In the genomic region with DNA sequence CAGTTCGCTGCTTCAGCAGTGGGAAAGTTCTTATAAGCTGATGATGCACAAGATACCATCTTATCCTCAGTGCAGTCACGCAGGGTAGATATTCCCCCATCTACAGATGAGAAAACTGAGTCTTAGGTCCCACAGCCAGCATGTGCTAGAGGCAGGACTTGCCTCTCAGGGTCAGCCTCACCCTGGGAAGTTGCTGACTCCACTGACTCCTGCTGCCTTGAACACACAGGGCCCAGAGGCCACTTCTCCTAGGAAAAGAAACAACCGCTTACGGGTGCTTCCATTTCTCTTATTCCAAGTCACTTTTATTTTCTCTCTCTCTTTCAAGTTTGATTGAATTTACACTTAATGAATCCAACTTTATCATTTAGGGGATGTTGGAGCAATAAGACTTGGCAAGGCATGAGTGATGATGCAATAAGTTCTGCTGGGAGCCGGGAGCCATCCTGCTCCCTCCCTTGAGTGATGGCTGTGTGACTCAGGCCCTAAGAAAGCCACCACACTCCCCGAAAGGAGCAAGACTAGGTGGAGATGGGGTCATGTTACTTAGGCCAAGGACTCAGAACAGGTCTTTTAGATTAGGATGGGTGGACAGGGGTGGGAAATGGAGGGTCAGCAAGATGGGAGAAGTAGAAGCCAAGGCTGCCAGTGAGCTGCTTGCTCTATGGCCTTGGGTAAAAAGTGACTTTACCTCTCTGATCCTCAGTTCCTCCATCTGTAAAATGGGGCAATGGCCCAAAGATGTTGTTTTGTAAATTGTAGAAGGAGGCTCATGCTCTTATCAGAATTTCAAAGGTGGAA, we compare ENCODE assay signal across 12 cellular contexts.
A peak's percentile ranks its signal among the peaks of the same experiment; 100 is the strongest.
DNase-seq lines count a peak whose midpoint lies in the region; ATAC-seq and TF ChIP-seq lines count a peak whose summit lies in the region.
"Had no signal": no experiment of that assay in that cellular context is flagged by ENCODE, and none has a peak within 500 bp of the region (broad histone marks: within the 10 kb centered on the region; RNA-seq: fewer than 3 reads in every experiment).

No MANE protein-coding gene starts in this region.

- POLR2A ChIA-PET in AG04450 (lab: Yijun Ruan, JAX): no interaction called here

- H3K9me3 ChIP-seq in AG04450 (ENCODE audit: control insufficient read depth, insufficient read depth, low read length): no peaks in the 10 kb centered on the region
- H3K9me3 ChIP-seq in liver (ENCODE audit: control insufficient read depth in 4 of 4, low read length in 3 of 4): no peaks in the 10 kb centered on the region
- H3K9me3 ChIP-seq in gastrocnemius medialis: no peaks in the 10 kb centered on the region
- H3K9me3 ChIP-seq: esophagus squamous epithelium, SJSA1 had no signal

- CTCF ChIA-PET in AG04450 (lab: Charles Lee): interaction anchor here (0.5 to 2.5 kb wide), 27 partner anchors 8 to 275 kb away, joined by 3 to 12 read pairs (median 4); a partner anchor contains a TSS

- H3K27ac ChIP-seq in AG04450 (ENCODE audit: low read depth, low read length) (no peak overlapping the region), liver (ENCODE audit: low read depth in 1 of 2, low read length in 2 of 2) (no peak overlapping the region), gastrocnemius medialis (no peak overlapping the region)
- H3K27ac ChIP-seq: esophagus squamous epithelium, SJSA1 had no signal

- no peak for TF ChIP-seq POLR2A in gastrocnemius medialis (IDR thresholded peaks at IDR 0.05)

- intact Hi-C loops in head of caudate nucleus (cut with DNase I) (loop anchor here (5.0 kb wide), 2 partner anchors 69 to 224 kb away; a partner anchor contains a TSS), gastrocnemius medialis (cut with DNase I; ENCODE audit: low total_unique reads) (loop anchor here (5.0 kb wide), 2 partner anchors 69 to 224 kb away; a partner anchor contains a TSS)

- H3K36me3 ChIP-seq in liver (ENCODE audit: control insufficient read depth in 4 of 4, insufficient read depth in 3 of 4, low read depth in 1 of 4, low read length in 3 of 4) (no peaks in the 10 kb centered on the region), H7 (replicated peaks; ENCODE audit: control insufficient read depth, insufficient read depth, low read length) (no peaks in the 10 kb centered on the region), gastrocnemius medialis (no peaks in the 10 kb centered on the region)
- H3K36me3 ChIP-seq: esophagus squamous epithelium, SJSA1 had no signal

- no peak for ATAC-seq in gastrocnemius medialis

- in situ Hi-C loops in gastrocnemius medialis (cut with MboI; ENCODE audit: low sequenced_read_pairs in 4 of 4): loop anchor here (10.0 to 25.0 kb wide), 4 partner anchors 156 to 479 kb away; no protein-coding TSS in a partner anchor

- H3K9ac ChIP-seq in liver (ENCODE audit: low read depth in 1 of 2, low read length in 2 of 2): no peak overlapping the region

- H3K4me3 ChIP-seq in AG04450 (ENCODE audit: low read depth, low read length): no peak overlapping the region
- H3K4me3 ChIP-seq in liver (ENCODE audit: low read depth in 1 of 3, low read length in 3 of 3): no peak overlapping the region
- no peak overlapping the region for H3K4me3 ChIP-seq in H7 (ENCODE audit: insufficient read depth, low read depth, low read length)
- H3K4me3 ChIP-seq in gastrocnemius medialis: no peak overlapping the region
- H3K4me3 ChIP-seq: SJSA1 had no signal

- H3K4me1 ChIP-seq in liver (ENCODE audit: control insufficient read depth in 4 of 4, insufficient read depth in 4 of 4, low read length in 3 of 4) (peaks cover 0 to 7% (median 3%) of the 10 kb centered on the region in 4 donors), gastrocnemius medialis (peaks cover 0 to 4% of the 10 kb centered on the region in 2 donors)

- WGBS in liver: 65% methylated on average over 6 of the region's 6 CpGs

- peak in 1 of 2 donors; percentile 6 for TF ChIP-seq RAD21 in liver (IDR thresholded peaks at IDR 0.05)

- TF ChIP-seq CTCF in AG04450 (IDR thresholded peaks at IDR 0.05; ENCODE audit: low read depth, low read length): no peak
- no peak for TF ChIP-seq CTCF in liver (IDR thresholded peaks at IDR 0.05; ENCODE audit: low read depth, low read length, missing input control)
- no peak for TF ChIP-seq CTCF in gastrocnemius medialis (IDR thresholded peaks at IDR 0.05 in 4 of 5, conservative IDR thresholded peaks at IDR 0.05 in 1 of 5)

- peak; percentile 26 for DNase-seq in AG04450 (ENCODE audit: low read depth, low spot score)
- DNase-seq in M059J (ENCODE audit: low read depth): peak; percentile 93
- DNase-seq in dedifferentiated amniotic fluid mesenchymal stem cell (ENCODE audit: extremely low spot score): peak; percentile 73
- no peak for DNase-seq in H7
- no peak for DNase-seq in head of caudate nucleus
- no peak for DNase-seq in gastrocnemius medialis
- DNase-seq in DMS79 (lab: John Stamatoyannopoulos, UW): no peak
- DNase-seq: activated T-cell treated with anti-CD3 and anti-CD28 coated beads, Interleukin-2, amount 50 U/mL, for 1 hour; CD4-positive, alpha-beta T cell; esophagus squamous epithelium had no signal

- H3K27me3 ChIP-seq in AG04450 (ENCODE audit: control insufficient read depth, insufficient read depth, low read length) (peaks cover 17% of the 10 kb centered on the region), liver (ENCODE audit: control insufficient read depth in 4 of 4, insufficient read depth in 4 of 4, low read length in 3 of 4) (no peaks in the 10 kb centered on the region), H7 (ENCODE audit: control insufficient read depth, insufficient read depth, low read length) (no peaks in the 10 kb centered on the region), gastrocnemius medialis (no peaks in the 10 kb centered on the region)

TF ChIP-seq in liver, 16 proteins besides CTCF, POLR2A, EP300 and RAD21:
- no peak for TF ChIP-seq YY1 (IDR thresholded peaks at IDR 0.05)
- TF ChIP-seq, protein P1, sequence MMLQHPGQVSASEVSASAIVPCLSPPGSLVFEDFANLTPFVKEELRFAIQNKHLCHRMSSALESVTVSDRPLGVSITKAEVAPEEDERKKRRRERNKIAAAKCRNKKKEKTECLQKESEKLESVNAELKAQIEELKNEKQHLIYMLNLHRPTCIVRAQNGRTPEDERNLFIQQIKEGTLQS (IDR thresholded peaks at IDR 0.05): peak; percentile 87

Comparison
In these comparisons a context has a peak if more than half of its experiments do, and no peak if none do; other contexts are left out.
1. DNase-seq: peak in AG04450 (single experiment), M059J (single experiment) and dedifferentiated amniotic fluid mesenchymal stem cell (single experiment); none in H7 (single experiment), head of caudate nucleus (0 of 42), gastrocnemius medialis (0 of 2) and DMS79 (single experiment).